ENCODE assay signal across 8 cellular contexts in genomic region chr2:96156926-96157648, GRCh38. TPM values are rescaled to one million over a fixed set of nuclear protein-coding genes. Genes with fewer than 3 reads are reported as not detected.
DNase-seq lines count a peak whose midpoint lies in the region; ATAC-seq and TF ChIP-seq lines count a peak whose summit lies in the region.

No MANE protein-coding gene starts in this region.

- peaks cover 2% of the 10 kb centered on the region for H3K27me3 ChIP-seq in osteoblast (ENCODE audit: insufficient read depth, low read length)

- peaks cover 57% of the 10 kb centered on the region for H3K4me1 Mint-ChIP-seq in T-helper 1 cell treated with Interleukin-12 subunit alpha and Interleukin-12 subunit beta and Interleukin-4 antibody, amounts not matched to agents 30 μg/mL and 1 μg/mL, for 36 hours (ENCODE audit: low read depth)

- peaks cover 2% of the 10 kb centered on the region for H3K36me3 Mint-ChIP-seq in T-helper 1 cell treated with Interleukin-12 subunit alpha and Interleukin-12 subunit beta and Interleukin-4 antibody, amounts not matched to agents 30 μg/mL and 1 μg/mL, for 36 hours (ENCODE audit: low read depth)

- DNase-seq in T-helper 1 cell (no peak), NCI-H1436 (lab: John Stamatoyannopoulos, UW) (peak; percentile 51), osteoblast (ENCODE audit: insufficient read length, low spot score, missing footprints) (peak; percentile 82), amniotic stem cell (lab: John Stamatoyannopoulos, UW) (no peak), EL (no peak), DMS53 (lab: John Stamatoyannopoulos, UW) (no peak)

- no peak overlapping the region for H3K4me3 ChIP-seq in osteoblast (ENCODE audit: insufficient read depth, low read length)

- no peaks in the 10 kb centered on the region for H3K79me2 ChIP-seq in osteoblast (ENCODE audit: insufficient read depth, low read length)

- H3K9me3 Mint-ChIP-seq in T-helper 1 cell treated with Interleukin-12 subunit alpha and Interleukin-12 subunit beta and Interleukin-4 antibody, amounts not matched to agents 30 μg/mL and 1 μg/mL, for 36 hours, result peaks cover 5% of the 10 kb centered on the region

- peak overlapping the region; percentile 75 for H3K4me3 Mint-ChIP-seq in T-helper 1 cell treated with Interleukin-12 subunit alpha and Interleukin-12 subunit beta and Interleukin-4 antibody, amounts not matched to agents 30 μg/mL and 1 μg/mL, for 36 hours

- H3K4me1 ChIP-seq in osteoblast (ENCODE audit: insufficient read depth, low read length), result no peaks in the 10 kb centered on the region

- H3K27me3 Mint-ChIP-seq in T-helper 1 cell treated with Interleukin-12 subunit alpha and Interleukin-12 subunit beta and Interleukin-4 antibody, amounts not matched to agents 30 μg/mL and 1 μg/mL, for 36 hours (ENCODE audit: low read depth), result no peaks in the 10 kb centered on the region

- peak overlapping the region; percentile 93 for H3K27ac Mint-ChIP-seq in T-helper 1 cell treated with Interleukin-12 subunit alpha and Interleukin-12 subunit beta and Interleukin-4 antibody, amounts not matched to agents 30 μg/mL and 1 μg/mL, for 36 hours

- H3K9me3 ChIP-seq in osteoblast (ENCODE audit: low read depth, low read length), result no peaks in the 10 kb centered on the region

- ATAC-seq in GM21825 (IDR thresholded peaks at IDR 0.05; ENCODE audit: unreplicated experiment), result peak; percentile 48

- no peak for TF ChIP-seq CTCF in osteoblast (IDR thresholded peaks at IDR 0.05; ENCODE audit: extremely low read depth, low read depth, low read length)

- no peaks in the 10 kb centered on the region for H3K36me3 ChIP-seq in osteoblast (ENCODE audit: insufficient read depth, low read length)

- no peak overlapping the region for H2AFZ ChIP-seq in osteoblast (ENCODE audit: low read length)

- no peaks in the 10 kb centered on the region for H4K20me1 ChIP-seq in osteoblast (ENCODE audit: insufficient read depth, low read length)

- no peak overlapping the region for H3K27ac ChIP-seq in osteoblast (ENCODE audit: low read depth, low read length)

- H3K4me2 ChIP-seq in osteoblast (ENCODE audit: insufficient read depth, low read length), result no peak overlapping the region

RNA-seq across cellular contexts. Expression of gene DUSP2, which starts 11.8 kb away (rescaled TPM):
- total RNA-seq in osteoblast, result 2.7 and 3.3 TPM in 2 replicates

RNA-seq across cellular contexts. Expression of gene ASTL, which starts 18.8 kb away (rescaled TPM):
- total RNA-seq in osteoblast, result not detected in 2 replicates

RNA-seq across cellular contexts. Expression of gene ADRA2B, which starts 40.7 kb away (rescaled TPM):
- total RNA-seq in osteoblast, result under 0.01 TPM in 1 of 2 replicates, not detected in the other

RNA-seq across cellular contexts. Expression of gene STARD7, which starts 51.5 kb away (rescaled TPM):
- 139 and 163 TPM in 2 replicates for total RNA-seq in osteoblast

Comparison
In these comparisons a context has a peak if more than half of its experiments do, and no peak if none do; other contexts are left out.
1. DNase-seq: peak in NCI-H1436 (single experiment) and osteoblast (single experiment); none in T-helper 1 cell (0 of 5), amniotic stem cell (single experiment), EL (single experiment) and DMS53 (single experiment).